Comparison of ENCODE assay signal across 1 cellular context in genomic region chr4:74267998-74268606, GRCh38.
A peak's percentile ranks its signal among the peaks of the same experiment; 100 is the strongest.
TF ChIP-seq lines count a peak whose summit lies in the region.

No MANE protein-coding gene starts in this region.

TF ChIP-seq in SK-N-SH, 30 proteins besides CTCF, POLR2A, EP300 and RAD21 (continued from another document):
- TF ChIP-seq USF2 (IDR thresholded peaks at IDR 0.05; ENCODE audit: borderline replicate concordance, low read depth, low read length) (no peak), JUND (IDR thresholded peaks at IDR 0.05) (no peak), NFIC (IDR thresholded peaks at IDR 0.05; ENCODE audit: borderline replicate concordance) (no peak), FOSL2 (IDR thresholded peaks at IDR 0.05; ENCODE audit: borderline replicate concordance, low read depth) (peak; percentile 42; the same call in 1 of the 2 replicates), PBX3 (IDR thresholded peaks at IDR 0.05) (peak; percentile 45)
